In the genomic region with DNA sequence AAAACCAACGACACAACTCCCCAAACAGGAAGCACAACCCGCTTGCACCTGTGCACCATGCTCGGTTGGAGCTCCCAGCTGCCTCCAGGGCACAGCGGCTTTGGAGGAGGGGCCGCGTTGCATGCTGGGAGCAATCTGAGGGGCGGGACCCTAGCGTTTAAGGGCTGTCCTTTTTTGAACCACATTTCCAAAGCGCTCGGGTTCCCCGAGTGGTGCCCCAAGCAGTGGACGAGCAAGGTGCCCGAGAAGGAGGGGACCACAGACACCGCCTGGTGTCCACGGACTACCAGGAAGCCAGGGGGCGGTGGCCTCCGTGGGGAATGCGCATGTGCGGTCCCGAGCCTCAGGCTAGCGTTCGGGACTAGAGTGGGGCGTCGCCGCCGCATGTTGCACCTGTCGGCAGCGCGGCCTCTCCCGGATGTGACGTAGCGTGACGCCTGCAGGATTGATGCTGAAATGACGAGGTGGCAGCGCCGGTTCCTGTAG, we compare ENCODE assay signal across 10 cellular contexts. TPM values are rescaled to one million over a fixed set of nuclear protein-coding genes. Genes with fewer than 3 reads are reported as not detected.
DNase-seq lines count a peak whose midpoint lies in the region; ATAC-seq, FAIRE-seq and TF ChIP-seq lines count a peak whose summit lies in the region.
"Had no signal": no experiment of that assay in that cellular context is flagged by ENCODE, and none has a peak within 500 bp of the region (broad histone marks: within the 10 kb centered on the region; RNA-seq: fewer than 3 reads in every experiment).

No MANE protein-coding gene starts in this region.

- H4K20me1 ChIP-seq in PC-9 (ENCODE audit: insufficient read depth) = no peaks in the 10 kb centered on the region

- no peaks in the 10 kb centered on the region for H3K27me3 ChIP-seq in CD4-positive, alpha-beta memory T cell (ENCODE audit: insufficient read depth, low read length)
- H3K27me3 ChIP-seq in PC-9 (ENCODE audit: insufficient read depth, low read depth) = peaks cover 20% of the 10 kb centered on the region
- H3K27me3 ChIP-seq in ovary = no peaks in the 10 kb centered on the region

- BruUV-seq in PC-9 (replicated peaks; lab: Mats Ljungman, UMichigan) = no TSS peak

- no peaks in the 10 kb centered on the region for H3K9me3 ChIP-seq in CD4-positive, alpha-beta memory T cell (ENCODE audit: control insufficient read depth in 1 of 2, low read length in 2 of 2)
- H3K9me3 ChIP-seq in PC-9 (ENCODE audit: insufficient read depth, low read depth) (no peaks in the 10 kb centered on the region), ovary (no peaks in the 10 kb centered on the region)

- TF ChIP-seq EP300 in ovary (IDR thresholded peaks at IDR 0.05) = no peak

- WGBS in ovary, 3 donors = 46 to 80% (median 67%) methylated on average over 35 to 36 of the region's 36 CpGs

- peaks cover 4% of the 10 kb centered on the region for H3K4me1 ChIP-seq in CD4-positive, alpha-beta memory T cell (ENCODE audit: insufficient read depth, low read length)
- H3K4me1 ChIP-seq in PC-9 (replicated peaks; ENCODE audit: insufficient read depth) (no peaks in the 10 kb centered on the region), ovary (ENCODE audit: insufficient read depth) (no peaks in the 10 kb centered on the region)

- H3K27ac ChIP-seq in CD4-positive, alpha-beta memory T cell (ENCODE audit: low read depth, low read length) = peak overlapping the region; percentile 21
- H3K27ac ChIP-seq in PC-9 (no peak overlapping the region), ovary (no peak overlapping the region)

- H3K27ac Mint-ChIP-seq in CD4-positive, alpha-beta memory T cell = peak overlapping the region; percentile 35 to 95 (median 68)
- no peak overlapping the region for H3K27ac Mint-ChIP-seq in mesothelial cell of epicardium
- H3K27ac Mint-ChIP-seq: stimulated activated naive CD8-positive, alpha-beta T cell treated with anti-CD3 and anti-CD28 coated beads, Interleukin-15, Interleukin-2, amounts not matched to agents 100 ng/mL and 50 ng/mL, for 24 hours had no signal

- H3K9me2 ChIP-seq in PC-9 (ENCODE audit: insufficient read depth) = no peaks in the 10 kb centered on the region

- intact Hi-C loops in CD4-positive, alpha-beta memory T cell (cut with micrococcal nuclease) = no loop called here
- intact Hi-C loops in PC-9 (cut with micrococcal nuclease; ENCODE audit: unreplicated experiment) (loop anchor here (5.0 kb wide), 1 partner anchor 64 kb away; no protein-coding TSS in a partner anchor), ovary (cut with DNase I) (no loop called here)

- peaks cover 7 to 17% (median 9%) of the 10 kb centered on the region in 4 donors for H3K4me1 Mint-ChIP-seq in CD4-positive, alpha-beta memory T cell
- H3K4me1 Mint-ChIP-seq in mesothelial cell of epicardium = no peaks in the 10 kb centered on the region

- peak overlapping the region in 7 of 8 donors; percentile 28 to 73 (median 46) for H3K4me3 Mint-ChIP-seq in CD4-positive, alpha-beta memory T cell
- no peak overlapping the region for H3K4me3 Mint-ChIP-seq in mesothelial cell of epicardium
- H3K4me3 Mint-ChIP-seq: stimulated activated naive CD8-positive, alpha-beta T cell treated with anti-CD3 and anti-CD28 coated beads, Interleukin-15, Interleukin-2, amounts not matched to agents 100 ng/mL and 50 ng/mL, for 24 hours had no signal

- TF ChIP-seq POLR2A in ovary (IDR thresholded peaks at IDR 0.05) (no peak), GM12891 (IDR thresholded peaks at IDR 0.05; ENCODE audit: low read depth, low read length) (no peak)

- no peaks in the 10 kb centered on the region for H3K36me3 ChIP-seq in CD4-positive, alpha-beta memory T cell (ENCODE audit: insufficient read depth, low read length)
- H3K36me3 ChIP-seq in PC-9 (ENCODE audit: low read depth) = no peaks in the 10 kb centered on the region
- no peaks in the 10 kb centered on the region for H3K36me3 ChIP-seq in ovary

- no peak for FAIRE-seq in GM12891 (lab: Jason Lieb, UNC)
- FAIRE-seq: frontal cortex had no signal

- POLR2A ChIA-PET in CD4-positive, alpha-beta memory T cell (lab: Charles Lee; ENCODE audit: partially characterized antibody) = interaction anchor here (1.5 to 2.2 kb wide), 2 partner anchors 12 to 147 kb away, joined by 5 read pairs; a partner anchor contains a TSS
- POLR2A ChIA-PET in PC-9 (lab: Charles Lee; ENCODE audit: unreplicated experiment) = no interaction called here

- H3K36me3 Mint-ChIP-seq in CD4-positive, alpha-beta memory T cell = no peaks in the 10 kb centered on the region
- no peaks in the 10 kb centered on the region for H3K36me3 Mint-ChIP-seq in mesothelial cell of epicardium

- H3K79me2 ChIP-seq in PC-9 (ENCODE audit: low read depth) = no peaks in the 10 kb centered on the region

- H2AFZ ChIP-seq in PC-9 = no peak overlapping the region

- no peak for TF ChIP-seq CTCF in PC-9 (conservative IDR thresholded peaks at IDR 0.05)
- TF ChIP-seq CTCF in ovary (IDR thresholded peaks at IDR 0.05) = no peak
- no peak for TF ChIP-seq CTCF in mesothelial cell of epicardium (IDR thresholded peaks at IDR 0.05; ENCODE audit: unreplicated experiment)

- no peaks in the 10 kb centered on the region for H3F3A ChIP-seq in PC-9 (ENCODE audit: insufficient read depth, low read depth)

- no peak for ATAC-seq in HG02623 (IDR thresholded peaks at IDR 0.05; ENCODE audit: unreplicated experiment)
- no peak for ATAC-seq in HG02571 (IDR thresholded peaks at IDR 0.05; ENCODE audit: unreplicated experiment)

- peak overlapping the region; percentile 42 for H3K4me2 ChIP-seq in PC-9

- peaks cover 0 to 6% of the 10 kb centered on the region in 2 donors for H3K27me3 Mint-ChIP-seq in CD4-positive, alpha-beta memory T cell
- no peaks in the 10 kb centered on the region for H3K27me3 Mint-ChIP-seq in mesothelial cell of epicardium (ENCODE audit: low read depth)
- H3K27me3 Mint-ChIP-seq: stimulated activated naive CD8-positive, alpha-beta T cell treated with anti-CD3 and anti-CD28 coated beads, Interleukin-15, Interleukin-2, amounts not matched to agents 100 ng/mL and 50 ng/mL, for 24 hours had no signal

- CTCF ChIA-PET in CD4-positive, alpha-beta memory T cell (lab: Charles Lee; ENCODE audit: partially characterized antibody) = interaction anchor here (0.6 to 4.0 kb wide), 4 partner anchors 10 to 241 kb away, joined by 3 to 20 read pairs (median 4); a partner anchor contains a TSS
- CTCF ChIA-PET in PC-9 (lab: Charles Lee) = no interaction called here

- no peak overlapping the region for H3K4me3 ChIP-seq in CD4-positive, alpha-beta memory T cell (ENCODE audit: low read length in 2 of 2)
- H3K4me3 ChIP-seq in PC-9 (peak overlapping the region; percentile 29; the same call in 1 of the 2 replicates), ovary (no peak overlapping the region)

- H3K9me3 Mint-ChIP-seq in CD4-positive, alpha-beta memory T cell = peaks cover 0 to 2% (median 0%) of the 10 kb centered on the region in 8 donors
- H3K9me3 Mint-ChIP-seq in mesothelial cell of epicardium = no peaks in the 10 kb centered on the region
- H3K9me3 Mint-ChIP-seq: stimulated activated naive CD8-positive, alpha-beta T cell treated with anti-CD3 and anti-CD28 coated beads, Interleukin-15, Interleukin-2, amounts not matched to agents 100 ng/mL and 50 ng/mL, for 24 hours had no signal

- DNase-seq in CD4-positive, alpha-beta memory T cell = peak; percentile 52 to 85 (median 70)
- DNase-seq in PC-9 = peak in 1 of 2 experiments; percentile 38
- DNase-seq in activated naive CD8-positive, alpha-beta T cell treated with anti-CD3 and anti-CD28 coated beads, Interleukin-2, amount 50 U/mL, for 16 hours (ENCODE audit: low read depth, low spot score) = peak; percentile 25
- DNase-seq in ovary = peak in 3 of 5 donors; percentile 62 to 66 (median 65)
- no peak for DNase-seq in mesothelial cell of epicardium (ENCODE audit: low spot score in 2 of 2, unreplicated experiment in 2 of 2)
- no peak for DNase-seq in GM12891 (ENCODE audit: insufficient read length, low spot score)

TF ChIP-seq in GM12891, 5 proteins besides CTCF, POLR2A, EP300 and RAD21:
- TF ChIP-seq TAF1 (IDR thresholded peaks at IDR 0.05; ENCODE audit: low read depth, low read length) = no peak
- no peak for TF ChIP-seq POLR2AphosphoS5 (IDR thresholded peaks at IDR 0.05; ENCODE audit: low read depth, low read length)
- TF ChIP-seq PAX5 (IDR thresholded peaks at IDR 0.05; ENCODE audit: insufficient read depth, low read length, severe bottlenecking) = no peak
- TF ChIP-seq SPI1 (IDR thresholded peaks at IDR 0.05; ENCODE audit: low read depth, low read length) = no peak
- TF ChIP-seq POU2F2 (IDR thresholded peaks at IDR 0.05; ENCODE audit: low read depth, low read length) = no peak

RNA-seq across cellular contexts. Expression of a gene that starts 11.9 kb away (rescaled TPM):
- total RNA-seq in CD4-positive, alpha-beta memory T cell = 1 to 10 TPM; 4.2 to 4.7 TPM
- 1 to 10 TPM; 2.1 to 4.1 TPM for polyA plus RNA-seq in CD4-positive, alpha-beta memory T cell
- 2.6 TPM in 2 replicates for total RNA-seq in PC-9 (2021)
- 1 to 10 TPM; 3.7 to 6.5 (median 5.1) TPM for total RNA-seq in ovary
- 1 to 10 TPM; 4.7 TPM for polyA plus RNA-seq in ovary
- total RNA-seq in mesothelial cell of epicardium = 3.9 to 4.5 TPM (median 4.1 TPM) in 3 replicates
- 1.9 TPM for polyA plus RNA-seq in GM12891 (2012; ENCODE audit: low read depth, missing spikeins)

RNA-seq across cellular contexts. Expression of a gene that starts 21.6 kb away (rescaled TPM):
- total RNA-seq in CD4-positive, alpha-beta memory T cell = not detected
- polyA plus RNA-seq in CD4-positive, alpha-beta memory T cell = not detected
- total RNA-seq in PC-9 (2021) (not detected in 2 replicates), ovary (1 to 10 TPM; 2.8 to 9.0 (median 6.9) TPM), mesothelial cell of epicardium (0.05 to 0.11 TPM (median 0.09 TPM) in 3 replicates)
- 1 to 10 TPM; 3.8 to 3.9 TPM for polyA plus RNA-seq in ovary
- polyA plus RNA-seq in GM12891 (2012; ENCODE audit: low read depth, missing spikeins) = not detected

RNA-seq across cellular contexts. Expression of a gene that starts 47.5 kb away (rescaled TPM):
- 10 to 100 TPM; 11.0 to 11.5 TPM for total RNA-seq in CD4-positive, alpha-beta memory T cell
- polyA plus RNA-seq in CD4-positive, alpha-beta memory T cell = 1 to 10 TPM; 2.2 to 5.1 TPM
- total RNA-seq in PC-9 (2021) (1.2 and 2.2 TPM in 2 replicates), ovary (10 to 100 TPM in 6 of 7 donors, 1 to 10 TPM in 1; 4.5 to 18.0 (median 14.8) TPM), mesothelial cell of epicardium (10.6 to 12.9 TPM (median 10.6 TPM) in 3 replicates)
- 1 to 10 TPM; 5.7 to 6.7 TPM for polyA plus RNA-seq in ovary
- 0.63 TPM for polyA plus RNA-seq in GM12891 (2012; ENCODE audit: low read depth, missing spikeins)

RNA-seq across cellular contexts. Expression of a gene that starts 56.0 kb away (rescaled TPM):
- total RNA-seq in CD4-positive, alpha-beta memory T cell = 1 to 10 TPM; 5.8 to 6.4 TPM
- polyA plus RNA-seq in CD4-positive, alpha-beta memory T cell = 1 to 10 TPM in 1 of 2 donors, under 1 TPM in 1; 0.21 to 2.4 TPM
- 2.1 and 2.5 TPM in 2 replicates for total RNA-seq in PC-9 (2021)
- total RNA-seq in ovary = 1 to 10 TPM; 3.0 to 7.4 (median 6.1) TPM
- polyA plus RNA-seq in ovary = 1 to 10 TPM; 4.0 to 5.2 TPM
- 7.8 to 9.9 TPM (median 7.9 TPM) in 3 replicates for total RNA-seq in mesothelial cell of epicardium
- polyA plus RNA-seq in GM12891 (2012; ENCODE audit: low read depth, missing spikeins) = 1.6 TPM

Comparison
In these comparisons a context has a peak if more than half of its experiments do, and no peak if none do; other contexts are left out.
1. DNase-seq: peak in CD4-positive, alpha-beta memory T cell (5 of 5), activated naive CD8-positive, alpha-beta T cell treated with anti-CD3 and anti-CD28 coated beads, Interleukin-2, amount 50 U/mL, for 16 hours (single experiment) and ovary (3 of 5); none in mesothelial cell of epicardium (0 of 2) and GM12891 (single experiment).